Comparison of ENCODE assay signal across 1 cellular context in genomic region chr3:5053021-5053831, GRCh38.
TF ChIP-seq lines count a peak whose summit lies in the region.

No MANE protein-coding gene starts in this region.

TF ChIP-seq in HCT116, 20 proteins besides CTCF, POLR2A, EP300 and RAD21 (continued from another document):
- TF ChIP-seq REST (IDR thresholded peaks at IDR 0.05; ENCODE audit: low read depth) (no peak), YY1 (IDR thresholded peaks at IDR 0.05; ENCODE audit: extremely low read depth, insufficient replicate concordance, low read depth, low read length) (no peak), EGR1 (IDR thresholded peaks at IDR 0.05; ENCODE audit: low read depth) (no peak), SRF (IDR thresholded peaks at IDR 0.05; ENCODE audit: low read depth) (no peak)
- TF ChIP-seq, protein P1, sequence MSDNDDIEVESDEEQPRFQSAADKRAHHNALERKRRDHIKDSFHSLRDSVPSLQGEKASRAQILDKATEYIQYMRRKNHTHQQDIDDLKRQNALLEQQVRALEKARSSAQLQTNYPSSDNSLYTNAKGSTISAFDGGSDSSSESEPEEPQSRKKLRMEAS (IDR thresholded peaks at IDR 0.05), result no peak
